Comparison of ENCODE assay signal across 24 cellular contexts in genomic region chr15:37130356-37130755, GRCh38. TPM values are rescaled to one million over a fixed set of nuclear protein-coding genes. Genes with fewer than 3 reads are reported as not detected.
"Had no signal": no experiment of that assay in that cellular context is flagged by ENCODE, and none has a peak within 500 bp of the region (broad histone marks: within the 10 kb centered on the region; RNA-seq: fewer than 3 reads in every experiment).

No MANE protein-coding gene starts in this region.

- H3K4me3 ChIP-seq: cardiac muscle cell, Peyer's patch, SJCRH30 had no signal

- ATAC-seq: activated CD4-positive, alpha-beta T cell treated with anti-CD3 and anti-CD28 coated beads for 36 hours; activated T-helper 17 cell treated with anti-CD3 and anti-CD28 coated beads, Interleukin-2, amount 50 U/mL, for 72 hours; T-cell had no signal

- H3K27ac ChIP-seq: brain microvascular endothelial cell, cardiac muscle cell, Peyer's patch, RWPE1, SJCRH30, WERI-Rb-1 had no signal

- DNase-seq: activated CD4-positive, alpha-beta memory T cell treated with anti-CD3 and anti-CD28 coated beads, Interleukin-2, amount 10 ng/mL, durations not matched to agents 7 days and 5 days; activated CD4-positive, alpha-beta T cell treated with anti-CD3 and anti-CD28 coated beads for 36 hours; activated CD4-positive, alpha-beta T cell treated with anti-CD3 and anti-CD28 coated beads, Interleukin-2, amount 50 U/mL, for 1 hour; activated gamma-delta T cell; activated naive CD4-positive, alpha-beta T cell treated with anti-CD3 and anti-CD28 coated beads for 36 hours; activated T-cell treated with anti-CD3 and anti-CD28 coated beads for 4 hours; activated T-cell treated with anti-CD3 and anti-CD28 coated beads, Interleukin-2, amount 50 U/mL, for 48 hours; amygdala; brain microvascular endothelial cell; KG1; NCI-H1048; NCI-H2029 treated with DMSO at 0.1 percent for 48 hours; NCI-H510A treated with DMSO at 0.1 percent for 48 hours; NCI-H748 treated with DMSO at 0.1 percent for 48 hours; Peyer's patch; Right ventricle myocardium superior; SJCRH30; T-cell; WERI-Rb-1 had no signal

- H3K9me3 ChIP-seq: Peyer's patch, SJCRH30 had no signal

- H3K27me3 ChIP-seq: cardiac muscle cell, Peyer's patch, SJCRH30 had no signal

- H3K36me3 ChIP-seq: brain microvascular endothelial cell, cardiac muscle cell, Peyer's patch, SJCRH30, WERI-Rb-1 had no signal

- H3K4me1 ChIP-seq: Peyer's patch, SJCRH30 had no signal

RNA-seq across cellular contexts. Expression of gene MEIS2, which starts 30.0 kb away (rescaled TPM):
- total RNA-seq: activated CD4-positive, alpha-beta memory T cell treated with anti-CD3 and anti-CD28 coated beads, Interleukin-2, amount 10 ng/mL, durations not matched to agents 7 days and 5 days; activated CD4-positive, alpha-beta T cell treated with anti-CD3 and anti-CD28 coated beads for 36 hours; activated CD8-positive, alpha-beta memory T cell treated with anti-CD3 and anti-CD28 coated beads for 36 hours; activated naive CD4-positive, alpha-beta T cell treated with anti-CD3 and anti-CD28 coated beads for 36 hours; activated T-helper 17 cell treated with anti-CD3 and anti-CD28 coated beads, Interleukin-2, amount 50 U/mL, for 72 hours; T-helper 2 cell treated with Interferon-gamma antibody and Interleukin-4, amounts not matched to agents 100 ng/mL and 5 ng/mL, for 36 hours had no signal
